ENCODE assay signal across 1 cellular context in the genomic region with DNA sequence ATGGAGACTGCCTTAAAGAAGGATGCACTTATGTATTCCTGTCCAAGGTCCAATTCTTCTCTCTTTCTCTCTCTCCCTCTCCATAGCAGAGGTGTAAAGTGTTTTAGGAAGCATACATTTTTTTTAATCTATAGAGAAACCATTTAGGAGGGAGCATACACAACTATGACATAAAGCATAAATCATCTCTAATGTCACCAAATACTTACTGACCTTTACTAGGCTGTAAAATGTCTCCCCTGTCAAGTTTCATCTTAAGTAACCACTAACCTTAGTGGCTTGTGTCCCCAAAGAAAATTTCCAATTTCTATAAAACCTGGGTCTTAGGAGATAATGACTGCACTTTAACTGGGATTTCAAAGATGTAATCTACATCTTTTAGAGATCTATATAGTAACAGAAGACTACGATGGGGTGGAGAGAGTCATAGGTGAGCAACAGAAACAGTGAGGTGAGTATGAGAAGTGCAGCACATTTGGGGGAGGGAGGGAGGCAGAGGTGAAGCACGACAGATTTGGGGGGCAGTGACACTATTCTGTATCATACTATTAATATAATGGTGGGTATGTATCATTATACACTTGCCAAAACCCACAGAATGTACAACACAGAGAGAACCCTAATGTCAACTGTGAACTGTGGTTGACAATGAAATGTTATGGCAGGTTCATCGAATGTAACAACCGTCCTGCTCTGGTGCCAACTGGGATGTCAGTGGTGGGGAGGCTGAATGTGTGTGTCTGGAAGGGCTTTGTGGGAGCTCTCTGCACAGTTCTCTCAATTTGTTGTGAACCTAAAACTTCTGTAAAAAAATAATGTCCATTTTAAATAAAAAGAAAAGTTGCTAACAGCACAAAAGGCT.
TF ChIP-seq lines count a peak whose summit lies in the region.

No MANE protein-coding gene starts in this region.

TF ChIP-seq in GM12878, 131 proteins besides CTCF, POLR2A, EP300 and RAD21 (continued from another document):
- TF ChIP-seq, protein P1, sequence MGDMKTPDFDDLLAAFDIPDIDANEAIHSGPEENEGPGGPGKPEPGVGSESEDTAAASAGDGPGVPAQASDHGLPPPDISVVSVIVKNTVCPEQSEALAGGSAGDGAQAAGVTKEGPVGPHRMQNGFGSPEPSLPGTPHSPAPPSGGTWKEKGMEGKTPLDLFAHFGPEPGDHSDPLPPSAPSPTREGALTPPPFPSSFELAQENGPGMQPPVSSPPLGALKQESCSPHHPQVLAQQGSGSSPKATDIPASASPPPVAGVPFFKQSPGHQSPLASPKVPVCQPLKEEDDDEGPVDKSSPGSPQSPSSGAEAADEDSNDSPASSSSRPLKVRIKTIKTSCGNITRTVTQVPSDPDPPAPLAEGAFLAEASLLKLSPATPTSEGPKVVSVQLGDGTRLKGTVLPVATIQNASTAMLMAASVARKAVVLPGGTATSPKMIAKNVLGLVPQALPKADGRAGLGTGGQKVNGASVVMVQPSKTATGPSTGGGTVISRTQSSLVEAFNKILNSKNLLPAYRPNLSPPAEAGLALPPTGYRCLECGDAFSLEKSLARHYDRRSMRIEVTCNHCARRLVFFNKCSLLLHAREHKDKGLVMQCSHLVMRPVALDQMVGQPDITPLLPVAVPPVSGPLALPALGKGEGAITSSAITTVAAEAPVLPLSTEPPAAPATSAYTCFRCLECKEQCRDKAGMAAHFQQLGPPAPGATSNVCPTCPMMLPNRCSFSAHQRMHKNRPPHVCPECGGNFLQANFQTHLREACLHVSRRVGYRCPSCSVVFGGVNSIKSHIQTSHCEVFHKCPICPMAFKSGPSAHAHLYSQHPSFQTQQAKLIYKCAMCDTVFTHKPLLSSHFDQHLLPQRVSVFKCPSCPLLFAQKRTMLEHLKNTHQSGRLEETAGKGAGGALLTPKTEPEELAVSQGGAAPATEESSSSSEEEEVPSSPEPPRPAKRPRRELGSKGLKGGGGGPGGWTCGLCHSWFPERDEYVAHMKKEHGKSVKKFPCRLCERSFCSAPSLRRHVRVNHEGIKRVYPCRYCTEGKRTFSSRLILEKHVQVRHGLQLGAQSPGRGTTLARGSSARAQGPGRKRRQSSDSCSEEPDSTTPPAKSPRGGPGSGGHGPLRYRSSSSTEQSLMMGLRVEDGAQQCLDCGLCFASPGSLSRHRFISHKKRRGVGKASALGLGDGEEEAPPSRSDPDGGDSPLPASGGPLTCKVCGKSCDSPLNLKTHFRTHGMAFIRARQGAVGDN (IDR thresholded peaks at IDR 0.05) = no peak
- TF ChIP-seq, protein P2, sequence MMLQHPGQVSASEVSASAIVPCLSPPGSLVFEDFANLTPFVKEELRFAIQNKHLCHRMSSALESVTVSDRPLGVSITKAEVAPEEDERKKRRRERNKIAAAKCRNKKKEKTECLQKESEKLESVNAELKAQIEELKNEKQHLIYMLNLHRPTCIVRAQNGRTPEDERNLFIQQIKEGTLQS (IDR thresholded peaks at IDR 0.05; ENCODE audit: borderline replicate concordance, extremely low read depth, low read depth, low read length) = no peak
- TF ChIP-seq SP1 (IDR thresholded peaks at IDR 0.05; ENCODE audit: low read depth, low read length) = no peak
- no peak for TF ChIP-seq MTA2 (IDR thresholded peaks at IDR 0.05; ENCODE audit: low read depth)
- TF ChIP-seq YY1 (IDR thresholded peaks at IDR 0.05; ENCODE audit: low read depth, low read length) = no peak
- no peak for TF ChIP-seq TAF1 (IDR thresholded peaks at IDR 0.05; ENCODE audit: borderline replicate concordance, low read depth, low read length)
- TF ChIP-seq RBBP5 (conservative IDR thresholded peaks at IDR 0.05) = no peak
- TF ChIP-seq, protein P3, sequence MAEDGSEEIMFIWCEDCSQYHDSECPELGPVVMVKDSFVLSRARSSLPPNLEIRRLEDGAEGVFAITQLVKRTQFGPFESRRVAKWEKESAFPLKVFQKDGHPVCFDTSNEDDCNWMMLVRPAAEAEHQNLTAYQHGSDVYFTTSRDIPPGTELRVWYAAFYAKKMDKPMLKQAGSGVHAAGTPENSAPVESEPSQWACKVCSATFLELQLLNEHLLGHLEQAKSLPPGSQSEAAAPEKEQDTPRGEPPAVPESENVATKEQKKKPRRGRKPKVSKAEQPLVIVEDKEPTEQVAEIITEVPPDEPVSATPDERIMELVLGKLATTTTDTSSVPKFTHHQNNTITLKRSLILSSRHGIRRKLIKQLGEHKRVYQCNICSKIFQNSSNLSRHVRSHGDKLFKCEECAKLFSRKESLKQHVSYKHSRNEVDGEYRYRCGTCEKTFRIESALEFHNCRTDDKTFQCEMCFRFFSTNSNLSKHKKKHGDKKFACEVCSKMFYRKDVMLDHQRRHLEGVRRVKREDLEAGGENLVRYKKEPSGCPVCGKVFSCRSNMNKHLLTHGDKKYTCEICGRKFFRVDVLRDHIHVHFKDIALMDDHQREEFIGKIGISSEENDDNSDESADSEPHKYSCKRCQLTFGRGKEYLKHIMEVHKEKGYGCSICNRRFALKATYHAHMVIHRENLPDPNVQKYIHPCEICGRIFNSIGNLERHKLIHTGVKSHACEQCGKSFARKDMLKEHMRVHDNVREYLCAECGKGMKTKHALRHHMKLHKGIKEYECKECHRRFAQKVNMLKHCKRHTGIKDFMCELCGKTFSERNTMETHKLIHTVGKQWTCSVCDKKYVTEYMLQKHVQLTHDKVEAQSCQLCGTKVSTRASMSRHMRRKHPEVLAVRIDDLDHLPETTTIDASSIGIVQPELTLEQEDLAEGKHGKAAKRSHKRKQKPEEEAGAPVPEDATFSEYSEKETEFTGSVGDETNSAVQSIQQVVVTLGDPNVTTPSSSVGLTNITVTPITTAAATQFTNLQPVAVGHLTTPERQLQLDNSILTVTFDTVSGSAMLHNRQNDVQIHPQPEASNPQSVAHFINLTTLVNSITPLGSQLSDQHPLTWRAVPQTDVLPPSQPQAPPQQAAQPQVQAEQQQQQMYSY (CRISPR knock-in tag; IDR thresholded peaks at IDR 0.05) = no peak
- TF ChIP-seq HCFC1 (IDR thresholded peaks at IDR 0.05; ENCODE audit: low read length) = no peak
- TF ChIP-seq LARP7 (IDR thresholded peaks at IDR 0.05) = no peak
- TF ChIP-seq WRNIP1 (IDR thresholded peaks at IDR 0.05; ENCODE audit: borderline replicate concordance, low read depth, low read length) = no peak
- TF ChIP-seq, protein P4, sequence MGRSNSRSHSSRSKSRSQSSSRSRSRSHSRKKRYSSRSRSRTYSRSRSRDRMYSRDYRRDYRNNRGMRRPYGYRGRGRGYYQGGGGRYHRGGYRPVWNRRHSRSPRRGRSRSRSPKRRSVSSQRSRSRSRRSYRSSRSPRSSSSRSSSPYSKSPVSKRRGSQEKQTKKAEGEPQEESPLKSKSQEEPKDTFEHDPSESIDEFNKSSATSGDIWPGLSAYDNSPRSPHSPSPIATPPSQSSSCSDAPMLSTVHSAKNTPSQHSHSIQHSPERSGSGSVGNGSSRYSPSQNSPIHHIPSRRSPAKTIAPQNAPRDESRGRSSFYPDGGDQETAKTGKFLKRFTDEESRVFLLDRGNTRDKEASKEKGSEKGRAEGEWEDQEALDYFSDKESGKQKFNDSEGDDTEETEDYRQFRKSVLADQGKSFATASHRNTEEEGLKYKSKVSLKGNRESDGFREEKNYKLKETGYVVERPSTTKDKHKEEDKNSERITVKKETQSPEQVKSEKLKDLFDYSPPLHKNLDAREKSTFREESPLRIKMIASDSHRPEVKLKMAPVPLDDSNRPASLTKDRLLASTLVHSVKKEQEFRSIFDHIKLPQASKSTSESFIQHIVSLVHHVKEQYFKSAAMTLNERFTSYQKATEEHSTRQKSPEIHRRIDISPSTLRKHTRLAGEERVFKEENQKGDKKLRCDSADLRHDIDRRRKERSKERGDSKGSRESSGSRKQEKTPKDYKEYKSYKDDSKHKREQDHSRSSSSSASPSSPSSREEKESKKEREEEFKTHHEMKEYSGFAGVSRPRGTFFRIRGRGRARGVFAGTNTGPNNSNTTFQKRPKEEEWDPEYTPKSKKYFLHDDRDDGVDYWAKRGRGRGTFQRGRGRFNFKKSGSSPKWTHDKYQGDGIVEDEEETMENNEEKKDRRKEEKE (IDR thresholded peaks at IDR 0.05) = no peak
- TF ChIP-seq, protein P5, sequence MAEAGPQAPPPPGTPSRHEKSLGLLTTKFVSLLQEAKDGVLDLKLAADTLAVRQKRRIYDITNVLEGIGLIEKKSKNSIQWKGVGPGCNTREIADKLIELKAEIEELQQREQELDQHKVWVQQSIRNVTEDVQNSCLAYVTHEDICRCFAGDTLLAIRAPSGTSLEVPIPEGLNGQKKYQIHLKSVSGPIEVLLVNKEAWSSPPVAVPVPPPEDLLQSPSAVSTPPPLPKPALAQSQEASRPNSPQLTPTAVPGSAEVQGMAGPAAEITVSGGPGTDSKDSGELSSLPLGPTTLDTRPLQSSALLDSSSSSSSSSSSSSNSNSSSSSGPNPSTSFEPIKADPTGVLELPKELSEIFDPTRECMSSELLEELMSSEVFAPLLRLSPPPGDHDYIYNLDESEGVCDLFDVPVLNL (IDR thresholded peaks at IDR 0.05; ENCODE audit: low read depth, low read length) = no peak
- no peak for TF ChIP-seq CBX3 (IDR thresholded peaks at IDR 0.05; ENCODE audit: borderline replicate concordance, low read depth)
